Comparison of ENCODE assay signal across 9 cellular contexts in the genomic region with DNA sequence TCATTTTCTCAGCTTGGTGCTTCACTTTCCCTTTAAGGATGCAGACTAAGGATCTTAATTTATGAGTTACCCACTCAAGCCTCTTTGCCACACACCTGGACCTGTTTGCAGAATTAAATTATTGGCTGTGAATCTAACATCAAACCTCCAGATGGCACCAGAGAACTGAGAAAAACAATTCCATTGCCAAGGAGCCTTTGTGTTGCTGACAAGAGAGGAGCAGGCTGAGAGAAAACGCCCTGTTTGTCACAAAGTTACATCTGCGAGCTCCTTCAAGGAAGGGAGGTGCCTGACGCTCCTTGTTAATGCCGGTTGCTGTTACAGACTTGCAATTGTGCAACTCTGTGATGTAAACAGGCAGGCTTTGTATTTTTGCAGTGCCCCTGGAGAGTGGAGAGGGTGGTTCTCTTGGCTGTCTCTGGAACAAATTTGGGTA. TPM values are rescaled to one million over a fixed set of nuclear protein-coding genes. Genes with fewer than 3 reads are reported as not detected.
DNase-seq lines count a peak whose midpoint lies in the region; ATAC-seq, FAIRE-seq and TF ChIP-seq lines count a peak whose summit lies in the region.
"Had no signal": no experiment of that assay in that cellular context is flagged by ENCODE, and none has a peak within 500 bp of the region (broad histone marks: within the 10 kb centered on the region; RNA-seq: fewer than 3 reads in every experiment).

No MANE protein-coding gene starts in this region.

- no peak overlapping the region for H3K4me3 Mint-ChIP-seq in central memory CD8-positive, alpha-beta T cell
- H3K4me3 Mint-ChIP-seq: activated naive CD4-positive, alpha-beta T cell treated with anti-CD3 and anti-CD28 coated beads, Interleukin-2, amount 50 U/mL, for 24 hours had no signal

- no peaks in the 10 kb centered on the region for H4K20me1 ChIP-seq in KMS-11 (ENCODE audit: insufficient read depth)
- no peaks in the 10 kb centered on the region for H4K20me1 ChIP-seq in OCI-LY1 (ENCODE audit: insufficient read depth, low read length)
- H4K20me1 ChIP-seq in keratinocyte (ENCODE audit: control insufficient read depth, extremely low read depth, insufficient read depth, low read length): no peaks in the 10 kb centered on the region

- peak; percentile 52 for ATAC-seq in central memory CD8-positive, alpha-beta T cell (replicated peaks; ENCODE audit: extremely low read depth, poor library complexity, severe bottlenecking)
- ATAC-seq in GM18873 (IDR thresholded peaks at IDR 0.05; ENCODE audit: low FRiP score, unreplicated experiment): no peak

- peaks cover 2% of the 10 kb centered on the region for H3K36me3 Mint-ChIP-seq in central memory CD8-positive, alpha-beta T cell (ENCODE audit: insufficient read depth)
- H3K36me3 Mint-ChIP-seq: activated naive CD4-positive, alpha-beta T cell treated with anti-CD3 and anti-CD28 coated beads, Interleukin-2, amount 50 U/mL, for 24 hours had no signal

- no peaks in the 10 kb centered on the region for H3K27me3 ChIP-seq in KMS-11 (ENCODE audit: insufficient read depth, low read depth)
- no peaks in the 10 kb centered on the region for H3K27me3 ChIP-seq in OCI-LY1 (ENCODE audit: insufficient read depth, low read length)
- peaks cover 6% of the 10 kb centered on the region for H3K27me3 ChIP-seq in keratinocyte (ENCODE audit: control insufficient read depth, extremely low read depth, insufficient read depth, low read length)

- H3K9me1 ChIP-seq in keratinocyte (ENCODE audit: control insufficient read depth, extremely low read depth, insufficient read depth, low read length): no peaks in the 10 kb centered on the region

- H3K4me1 Mint-ChIP-seq in central memory CD8-positive, alpha-beta T cell: no peaks in the 10 kb centered on the region

- DNase-seq in NCI-H510A treated with DMSO at 0.1 percent for 48 hours (lab: John Stamatoyannopoulos, UW): peak; percentile 75
- no peak for DNase-seq in NCI-H510A (lab: John Stamatoyannopoulos, UW)
- DNase-seq in central memory CD8-positive, alpha-beta T cell (ENCODE audit: low spot score in 2 of 2): peak in 1 of 2 donors; percentile 18
- DNase-seq in keratinocyte (ENCODE audit: low read depth, low spot score): peak; percentile 9
- peak; percentile 91 for DNase-seq in superior temporal gyrus (ENCODE audit: extremely low spot score)

- H2AFZ ChIP-seq in KMS-11 (ENCODE audit: low read depth) (no peak overlapping the region), OCI-LY1 (ENCODE audit: low read length) (no peak overlapping the region), keratinocyte (ENCODE audit: control insufficient read depth, low read length) (no peak overlapping the region)

- no peaks in the 10 kb centered on the region for H3K9me2 ChIP-seq in OCI-LY1 (ENCODE audit: low read depth, low read length)

- H3K9me3 Mint-ChIP-seq in central memory CD8-positive, alpha-beta T cell: no peaks in the 10 kb centered on the region
- H3K9me3 Mint-ChIP-seq: activated naive CD4-positive, alpha-beta T cell treated with anti-CD3 and anti-CD28 coated beads, Interleukin-2, amount 50 U/mL, for 24 hours had no signal

- TF ChIP-seq CTCF in KMS-11 (conservative IDR thresholded peaks at IDR 0.05; ENCODE audit: low read depth, low read length) (peak; percentile 78), OCI-LY1 (IDR thresholded peaks at IDR 0.05; ENCODE audit: low read length) (peak; percentile 51), keratinocyte (optimal IDR thresholded peaks at IDR 0.05 in 1 of 3, IDR thresholded peaks at IDR 0.05 in 1 of 3, conservative IDR thresholded peaks at IDR 0.05 in 1 of 3; ENCODE audit: extremely low read depth in 1 of 3, insufficient read depth in 2 of 3, low read length in 3 of 3) (peak; percentile 41 to 58 (median 51))

- H3K36me3 ChIP-seq in KMS-11 (ENCODE audit: insufficient read depth): no peaks in the 10 kb centered on the region
- H3K36me3 ChIP-seq in OCI-LY1 (ENCODE audit: insufficient read depth, low read length): no peaks in the 10 kb centered on the region
- no peaks in the 10 kb centered on the region for H3K36me3 ChIP-seq in keratinocyte (ENCODE audit: control insufficient read depth in 2 of 2, extremely low read depth in 1 of 2, insufficient read depth in 2 of 2, low read length in 2 of 2)

- H3K4me2 ChIP-seq in KMS-11 (no peak overlapping the region), OCI-LY1 (ENCODE audit: low read length) (no peak overlapping the region), keratinocyte (ENCODE audit: control insufficient read depth, extremely low read depth, insufficient read depth, low read depth, low read length) (no peak overlapping the region)

- H3K4me1 ChIP-seq in KMS-11 (ENCODE audit: low read depth, poor library complexity, severe bottlenecking) (peaks cover 4% of the 10 kb centered on the region), OCI-LY1 (ENCODE audit: insufficient read depth, low read length, severe bottlenecking) (no peaks in the 10 kb centered on the region), keratinocyte (ENCODE audit: control insufficient read depth, extremely low read depth, insufficient read depth, low read length) (no peaks in the 10 kb centered on the region)

- H3K79me2 ChIP-seq in KMS-11 (ENCODE audit: insufficient read depth, low read depth): no peaks in the 10 kb centered on the region
- H3K79me2 ChIP-seq in OCI-LY1 (ENCODE audit: insufficient read depth, low read length): no peaks in the 10 kb centered on the region
- H3K79me2 ChIP-seq in keratinocyte (ENCODE audit: control insufficient read depth, insufficient read depth, low read length): no peaks in the 10 kb centered on the region

- no peak overlapping the region for H3K27ac Mint-ChIP-seq in central memory CD8-positive, alpha-beta T cell (ENCODE audit: low read depth)
- H3K27ac Mint-ChIP-seq: activated naive CD4-positive, alpha-beta T cell treated with anti-CD3 and anti-CD28 coated beads, Interleukin-2, amount 50 U/mL, for 24 hours had no signal

- H3K9ac ChIP-seq in KMS-11: no peak overlapping the region
- no peak overlapping the region for H3K9ac ChIP-seq in OCI-LY1 (ENCODE audit: low read length)
- no peak overlapping the region for H3K9ac ChIP-seq in keratinocyte (ENCODE audit: control insufficient read depth, extremely low read depth, insufficient read depth, low read length)

- dilution Hi-C loops in keratinocyte (cut with MboI; ENCODE audit: extremely low pct_ligation_motif_present, low sequenced_read_pairs): no loop called here

- H3F3A ChIP-seq in OCI-LY1 (ENCODE audit: insufficient read depth, low read length): no peaks in the 10 kb centered on the region

- H3K27me3 Mint-ChIP-seq in central memory CD8-positive, alpha-beta T cell: peaks cover 73% of the 10 kb centered on the region

- FAIRE-seq in keratinocyte (lab: Jason Lieb, UNC): peak; percentile 67

- H3K9me3 ChIP-seq in OCI-LY1 (ENCODE audit: low read length) (no peaks in the 10 kb centered on the region), keratinocyte (ENCODE audit: control insufficient read depth, low read depth, low read length) (no peaks in the 10 kb centered on the region)

- no peak overlapping the region for H3K27ac ChIP-seq in KMS-11
- no peak overlapping the region for H3K27ac ChIP-seq in OCI-LY1 (ENCODE audit: low read depth, low read length, poor library complexity, severe bottlenecking)
- H3K27ac ChIP-seq in keratinocyte (ENCODE audit: control insufficient read depth, insufficient read depth, low read length): no peak overlapping the region

- H3K4me3 ChIP-seq in KMS-11 (IDR thresholded peaks at IDR 0.05; ENCODE audit: insufficient read depth, low read depth, low read length) (no peak overlapping the region), OCI-LY1 (ENCODE audit: low read depth, low read length, poor library complexity, severe bottlenecking) (no peak overlapping the region), keratinocyte (ENCODE audit: control insufficient read depth in 2 of 3, extremely low read depth in 1 of 3, insufficient read depth in 2 of 3, low read depth in 1 of 3, low read length in 3 of 3) (no peak overlapping the region)

RNA-seq across cellular contexts. Expression of gene TMC3, which starts 36.3 kb away (rescaled TPM):
- not detected in 3 replicates for polyA plus RNA-seq in keratinocyte
- not detected for polyA plus RNA-seq in keratinocyte (2011; ENCODE audit: low read depth)
- polyA plus RNA-seq in keratinocyte (2011; cell fraction: cytosol; rRNA removed): not detected in 2 replicates
- polyA plus RNA-seq in keratinocyte (2011; cell fraction: nucleus; rRNA removed): not detected in 2 replicates
- polyA plus RNA-seq in keratinocyte (2012; ENCODE audit: low replicate concordance): not detected in 2 replicates
- polyA minus RNA-seq in keratinocyte: not detected in 3 replicates
- polyA minus RNA-seq in keratinocyte (2011; cell fraction: cytosol; rRNA and poly(A)+ RNA removed): not detected
- not detected in 2 replicates for polyA minus RNA-seq in keratinocyte (2011; cell fraction: nucleus; rRNA and poly(A)+ RNA removed)
